ENCODE assay signal across 1 cellular context in genomic region chr14:101294136-101294535, GRCh38.
TF ChIP-seq lines count a peak whose summit lies in the region.

No MANE protein-coding gene starts in this region.

TF ChIP-seq in GM23338, 12 proteins besides CTCF, POLR2A, EP300 and RAD21 (continued from another document):
- TF ChIP-seq, protein P1, sequence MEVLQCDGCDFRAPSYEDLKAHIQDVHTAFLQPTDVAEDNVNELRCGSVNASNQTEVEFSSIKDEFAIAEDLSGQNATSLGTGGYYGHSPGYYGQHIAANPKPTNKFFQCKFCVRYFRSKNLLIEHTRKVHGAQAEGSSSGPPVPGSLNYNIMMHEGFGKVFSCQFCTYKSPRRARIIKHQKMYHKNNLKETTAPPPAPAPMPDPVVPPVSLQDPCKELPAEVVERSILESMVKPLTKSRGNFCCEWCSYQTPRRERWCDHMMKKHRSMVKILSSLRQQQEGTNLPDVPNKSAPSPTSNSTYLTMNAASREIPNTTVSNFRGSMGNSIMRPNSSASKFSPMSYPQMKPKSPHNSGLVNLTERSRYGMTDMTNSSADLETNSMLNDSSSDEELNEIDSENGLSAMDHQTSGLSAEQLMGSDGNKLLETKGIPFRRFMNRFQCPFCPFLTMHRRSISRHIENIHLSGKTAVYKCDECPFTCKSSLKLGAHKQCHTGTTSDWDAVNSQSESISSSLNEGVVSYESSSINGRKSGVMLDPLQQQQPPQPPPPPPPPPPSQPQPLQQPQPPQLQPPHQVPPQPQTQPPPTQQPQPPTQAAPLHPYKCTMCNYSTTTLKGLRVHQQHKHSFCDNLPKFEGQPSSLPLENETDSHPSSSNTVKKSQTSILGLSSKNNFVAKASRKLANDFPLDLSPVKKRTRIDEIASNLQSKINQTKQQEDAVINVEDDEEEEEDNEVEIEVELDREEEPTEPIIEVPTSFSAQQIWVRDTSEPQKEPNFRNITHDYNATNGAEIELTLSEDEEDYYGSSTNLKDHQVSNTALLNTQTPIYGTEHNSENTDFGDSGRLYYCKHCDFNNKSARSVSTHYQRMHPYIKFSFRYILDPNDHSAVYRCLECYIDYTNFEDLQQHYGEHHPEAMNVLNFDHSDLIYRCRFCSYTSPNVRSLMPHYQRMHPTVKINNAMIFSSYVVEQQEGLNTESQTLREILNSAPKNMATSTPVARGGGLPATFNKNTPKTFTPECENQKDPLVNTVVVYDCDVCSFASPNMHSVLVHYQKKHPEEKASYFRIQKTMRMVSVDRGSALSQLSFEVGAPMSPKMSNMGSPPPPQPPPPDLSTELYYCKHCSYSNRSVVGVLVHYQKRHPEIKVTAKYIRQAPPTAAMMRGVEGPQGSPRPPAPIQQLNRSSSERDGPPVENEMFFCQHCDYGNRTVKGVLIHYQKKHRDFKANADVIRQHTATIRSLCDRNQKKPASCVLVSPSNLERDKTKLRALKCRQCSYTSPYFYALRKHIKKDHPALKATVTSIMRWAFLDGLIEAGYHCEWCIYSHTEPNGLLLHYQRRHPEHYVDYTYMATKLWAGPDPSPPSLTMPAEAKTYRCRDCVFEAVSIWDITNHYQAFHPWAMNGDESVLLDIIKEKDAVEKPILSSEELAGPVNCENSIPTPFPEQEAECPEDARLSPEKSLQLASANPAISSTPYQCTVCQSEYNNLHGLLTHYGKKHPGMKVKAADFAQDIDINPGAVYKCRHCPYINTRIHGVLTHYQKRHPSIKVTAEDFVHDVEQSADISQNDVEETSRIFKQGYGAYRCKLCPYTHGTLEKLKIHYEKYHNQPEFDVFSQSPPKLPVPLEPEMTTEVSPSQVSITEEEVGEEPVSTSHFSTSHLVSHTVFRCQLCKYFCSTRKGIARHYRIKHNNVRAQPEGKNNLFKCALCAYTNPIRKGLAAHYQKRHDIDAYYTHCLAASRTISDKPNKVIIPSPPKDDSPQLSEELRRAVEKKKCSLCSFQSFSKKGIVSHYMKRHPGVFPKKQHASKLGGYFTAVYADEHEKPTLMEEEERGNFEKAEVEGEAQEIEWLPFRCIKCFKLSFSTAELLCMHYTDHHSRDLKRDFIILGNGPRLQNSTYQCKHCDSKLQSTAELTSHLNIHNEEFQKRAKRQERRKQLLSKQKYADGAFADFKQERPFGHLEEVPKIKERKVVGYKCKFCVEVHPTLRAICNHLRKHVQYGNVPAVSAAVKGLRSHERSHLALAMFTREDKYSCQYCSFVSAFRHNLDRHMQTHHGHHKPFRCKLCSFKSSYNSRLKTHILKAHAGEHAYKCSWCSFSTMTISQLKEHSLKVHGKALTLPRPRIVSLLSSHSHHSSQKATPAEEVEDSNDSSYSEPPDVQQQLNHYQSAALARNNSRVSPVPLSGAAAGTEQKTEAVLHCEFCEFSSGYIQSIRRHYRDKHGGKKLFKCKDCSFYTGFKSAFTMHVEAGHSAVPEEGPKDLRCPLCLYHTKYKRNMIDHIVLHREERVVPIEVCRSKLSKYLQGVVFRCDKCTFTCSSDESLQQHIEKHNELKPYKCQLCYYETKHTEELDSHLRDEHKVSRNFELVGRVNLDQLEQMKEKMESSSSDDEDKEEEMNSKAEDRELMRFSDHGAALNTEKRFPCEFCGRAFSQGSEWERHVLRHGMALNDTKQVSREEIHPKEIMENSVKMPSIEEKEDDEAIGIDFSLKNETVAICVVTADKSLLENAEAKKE (CRISPR knock-in tag; IDR thresholded peaks at IDR 0.05): no peak
- TF ChIP-seq STAT1 (IDR thresholded peaks at IDR 0.05; ENCODE audit: unreplicated experiment): no peak
- TF ChIP-seq, protein P2, sequence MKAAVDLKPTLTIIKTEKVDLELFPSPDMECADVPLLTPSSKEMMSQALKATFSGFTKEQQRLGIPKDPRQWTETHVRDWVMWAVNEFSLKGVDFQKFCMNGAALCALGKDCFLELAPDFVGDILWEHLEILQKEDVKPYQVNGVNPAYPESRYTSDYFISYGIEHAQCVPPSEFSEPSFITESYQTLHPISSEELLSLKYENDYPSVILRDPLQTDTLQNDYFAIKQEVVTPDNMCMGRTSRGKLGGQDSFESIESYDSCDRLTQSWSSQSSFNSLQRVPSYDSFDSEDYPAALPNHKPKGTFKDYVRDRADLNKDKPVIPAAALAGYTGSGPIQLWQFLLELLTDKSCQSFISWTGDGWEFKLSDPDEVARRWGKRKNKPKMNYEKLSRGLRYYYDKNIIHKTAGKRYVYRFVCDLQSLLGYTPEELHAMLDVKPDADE (IDR thresholded peaks at IDR 0.05): no peak
- TF ChIP-seq CREB1 (CRISPR knock-in tag; IDR thresholded peaks at IDR 0.05; ENCODE audit: low read depth): no peak
